9 cellular contexts compared by ENCODE assay signal in the genomic region with DNA sequence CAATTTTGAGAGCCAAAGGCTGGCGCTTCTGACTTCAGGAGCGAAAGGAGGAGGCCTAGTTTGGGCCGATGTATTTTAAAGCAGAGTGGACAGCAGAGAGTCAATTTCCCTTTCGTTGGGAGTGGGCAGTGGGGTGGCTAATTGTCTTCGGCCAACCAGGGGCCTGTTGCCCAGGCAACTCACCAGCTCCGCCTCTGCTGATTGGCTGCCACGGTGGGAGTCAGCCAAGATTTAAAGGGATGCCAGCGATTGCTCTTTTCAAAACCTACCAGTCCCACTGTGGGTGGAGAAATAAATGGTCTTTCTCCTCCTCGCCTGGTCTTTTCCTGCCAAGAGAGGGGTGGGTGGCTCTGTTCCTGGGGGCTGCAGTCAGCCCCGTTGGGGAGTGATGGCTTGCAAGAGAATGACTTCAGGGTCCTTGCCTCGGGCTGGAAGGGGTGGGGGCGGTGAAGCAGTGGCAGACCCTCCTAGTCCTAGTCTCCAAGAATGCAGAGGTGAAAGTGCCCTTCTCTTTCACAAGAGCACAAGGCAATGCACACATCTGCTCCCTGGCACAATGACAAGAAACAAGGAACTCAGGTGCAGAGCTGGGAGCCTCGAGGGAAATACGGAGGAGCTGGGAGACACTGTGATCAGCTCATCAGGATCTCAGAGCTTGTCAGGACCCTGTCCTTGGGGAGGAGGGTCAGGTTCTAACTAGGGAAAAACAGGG. TPM values are rescaled to one million over a fixed set of nuclear protein-coding genes. Genes with fewer than 3 reads are reported as not detected.
DNase-seq lines count a peak whose midpoint lies in the region; ATAC-seq, FAIRE-seq and TF ChIP-seq lines count a peak whose summit lies in the region.
"Had no signal": no experiment of that assay in that cellular context is flagged by ENCODE, and none has a peak within 500 bp of the region (broad histone marks: within the 10 kb centered on the region; RNA-seq: fewer than 3 reads in every experiment).

No MANE protein-coding gene starts in this region.

- no peak overlapping the region for H3K23ac ChIP-seq in mesendoderm (ENCODE audit: low read length)

- no peak overlapping the region for H3K56ac ChIP-seq in mesendoderm (ENCODE audit: low read length)

- intact Hi-C loops in natural killer cell (cut with micrococcal nuclease) = loop anchor here (1.0 to 5.0 kb wide), 2 partner anchors 50 to 196 kb away; no protein-coding TSS in a partner anchor
- intact Hi-C loops in activated T-helper 1 cell treated with anti-CD3 and anti-CD28 coated beads, Interleukin-12 subunit alpha, Interleukin-12 subunit beta, Interleukin-2, Interleukin-4 antibody, amounts not matched to agents 30 ng/mL and 10 ng/mL and 1 ng/mL, durations not matched to agents 14 hours and 24 hours and 36 hours (cut with micrococcal nuclease) = loop anchor here (1.0 to 5.0 kb wide), 2 partner anchors 50 to 54 kb away; no protein-coding TSS in a partner anchor

- H3K36me3 Mint-ChIP-seq in activated naive CD8-positive, alpha-beta T cell treated with anti-CD3 and anti-CD28 coated beads for 36 hours = no peaks in the 10 kb centered on the region
- no peaks in the 10 kb centered on the region for H3K36me3 Mint-ChIP-seq in natural killer cell
- H3K36me3 Mint-ChIP-seq in activated T-helper 1 cell treated with anti-CD3 and anti-CD28 coated beads, Interleukin-12 subunit alpha, Interleukin-12 subunit beta, Interleukin-2, Interleukin-4 antibody, amounts not matched to agents 30 ng/mL and 10 ng/mL and 1 ng/mL, durations not matched to agents 14 hours and 24 hours and 36 hours (ENCODE audit: low read depth) = no peaks in the 10 kb centered on the region

- H3K4me1 Mint-ChIP-seq in activated naive CD8-positive, alpha-beta T cell treated with anti-CD3 and anti-CD28 coated beads for 36 hours = peaks cover 4% of the 10 kb centered on the region
- peaks cover 2 to 7% of the 10 kb centered on the region in 2 donors for H3K4me1 Mint-ChIP-seq in natural killer cell
- no peaks in the 10 kb centered on the region for H3K4me1 Mint-ChIP-seq in activated T-helper 1 cell treated with anti-CD3 and anti-CD28 coated beads, Interleukin-12 subunit alpha, Interleukin-12 subunit beta, Interleukin-2, Interleukin-4 antibody, amounts not matched to agents 30 ng/mL and 10 ng/mL and 1 ng/mL, durations not matched to agents 14 hours and 24 hours and 36 hours (ENCODE audit: low read depth)

- no peak overlapping the region for H3K9ac ChIP-seq in mesendoderm (ENCODE audit: low read length)

- H3K36me3 ChIP-seq in mesendoderm (ENCODE audit: control insufficient read depth, insufficient read depth, low read length) = no peaks in the 10 kb centered on the region
- H3K36me3 ChIP-seq in small intestine (ENCODE audit: control insufficient read depth in 2 of 2, insufficient read depth in 2 of 2, low read length in 2 of 2) = no peaks in the 10 kb centered on the region

- no peak overlapping the region for H2BK15ac ChIP-seq in mesendoderm (replicated peaks; ENCODE audit: low read depth)

- H3K4me1 ChIP-seq in mesendoderm (ENCODE audit: control insufficient read depth, low read depth, low read length) = no peaks in the 10 kb centered on the region
- no peaks in the 10 kb centered on the region for H3K4me1 ChIP-seq in small intestine (ENCODE audit: control insufficient read depth in 2 of 2, insufficient read depth in 1 of 2, low read depth in 1 of 2, low read length in 1 of 2)

- TF ChIP-seq CTCF in C4-2B (conservative IDR thresholded peaks at IDR 0.05) = no peak
- TF ChIP-seq CTCF in natural killer cell (IDR thresholded peaks at IDR 0.05) = no peak

- H3K18ac ChIP-seq in mesendoderm (ENCODE audit: low read length) = no peak overlapping the region

- H2AK5ac ChIP-seq in mesendoderm (ENCODE audit: low read length) = no peak overlapping the region

- H3K27ac Mint-ChIP-seq in activated naive CD8-positive, alpha-beta T cell treated with anti-CD3 and anti-CD28 coated beads for 36 hours = no peak overlapping the region
- no peak overlapping the region for H3K27ac Mint-ChIP-seq in natural killer cell
- no peak overlapping the region for H3K27ac Mint-ChIP-seq in activated T-helper 1 cell treated with anti-CD3 and anti-CD28 coated beads, Interleukin-12 subunit alpha, Interleukin-12 subunit beta, Interleukin-2, Interleukin-4 antibody, amounts not matched to agents 30 ng/mL and 10 ng/mL and 1 ng/mL, durations not matched to agents 14 hours and 24 hours and 36 hours

- no CpG with 5 or more reads among the region's 14 CpGs for WGBS in mesendoderm (ENCODE audit: extremely low coverage, insufficient coverage, low lambda C conversion rate)
- 45 to 52% (median 47%) methylated on average over 14 of the region's 14 CpGs for WGBS in small intestine, 3 donors

- H3K9me3 ChIP-seq in small intestine (ENCODE audit: control insufficient read depth, low read depth) = no peaks in the 10 kb centered on the region

- no peak overlapping the region for H3K4me3 Mint-ChIP-seq in activated naive CD8-positive, alpha-beta T cell treated with anti-CD3 and anti-CD28 coated beads for 36 hours
- H3K4me3 Mint-ChIP-seq in natural killer cell = no peak overlapping the region
- no peak overlapping the region for H3K4me3 Mint-ChIP-seq in activated T-helper 1 cell treated with anti-CD3 and anti-CD28 coated beads, Interleukin-12 subunit alpha, Interleukin-12 subunit beta, Interleukin-2, Interleukin-4 antibody, amounts not matched to agents 30 ng/mL and 10 ng/mL and 1 ng/mL, durations not matched to agents 14 hours and 24 hours and 36 hours
- H3K4me3 Mint-ChIP-seq: stimulated activated naive CD8-positive, alpha-beta T cell treated with anti-CD3 and anti-CD28 coated beads, Interleukin-15, Interleukin-2, amounts not matched to agents 100 ng/mL and 50 ng/mL, for 24 hours had no signal

- ATAC-seq in natural killer cell = no peak

- DNase-seq in NCI-H2171 (lab: John Stamatoyannopoulos, UW) (peak; percentile 81), cerebellar nuclear complex (lab: John Stamatoyannopoulos, UW) (peak; percentile 28 to 87), mesendoderm (peak; percentile 53), natural killer cell (no peak), small intestine (no peak)
- DNase-seq in activated naive CD8-positive, alpha-beta T cell treated with anti-CD3 and anti-CD28 coated beads for 36 hours = no peak
- DNase-seq in activated T-helper 1 cell treated with anti-CD3 and anti-CD28 coated beads, Interleukin-12 subunit alpha, Interleukin-12 subunit beta, Interleukin-2, Interleukin-4 antibody, amounts not matched to agents 30 ng/mL and 10 ng/mL and 1 ng/mL, durations not matched to agents 14 hours and 24 hours and 36 hours (ENCODE audit: low spot score) = no peak

- no peak for FAIRE-seq in small intestine (lab: Jason Lieb, UNC)

- H3K4ac ChIP-seq in mesendoderm (ENCODE audit: low read depth, low read length) = no peak overlapping the region

- H3K27me3 ChIP-seq in mesendoderm (ENCODE audit: insufficient read depth, low read length, poor library complexity) (no peaks in the 10 kb centered on the region), small intestine (ENCODE audit: control insufficient read depth in 2 of 2, insufficient read depth in 2 of 2, low read length in 2 of 2) (no peaks in the 10 kb centered on the region)

- no peaks in the 10 kb centered on the region for H3K27me3 Mint-ChIP-seq in activated naive CD8-positive, alpha-beta T cell treated with anti-CD3 and anti-CD28 coated beads for 36 hours
- peaks cover under 1 to 1% of the 10 kb centered on the region in 2 donors for H3K27me3 Mint-ChIP-seq in natural killer cell (ENCODE audit: low read depth in 2 of 2)
- H3K27me3 Mint-ChIP-seq in activated T-helper 1 cell treated with anti-CD3 and anti-CD28 coated beads, Interleukin-12 subunit alpha, Interleukin-12 subunit beta, Interleukin-2, Interleukin-4 antibody, amounts not matched to agents 30 ng/mL and 10 ng/mL and 1 ng/mL, durations not matched to agents 14 hours and 24 hours and 36 hours (ENCODE audit: insufficient read depth) = no peaks in the 10 kb centered on the region
- H3K27me3 Mint-ChIP-seq: stimulated activated naive CD8-positive, alpha-beta T cell treated with anti-CD3 and anti-CD28 coated beads, Interleukin-15, Interleukin-2, amounts not matched to agents 100 ng/mL and 50 ng/mL, for 24 hours had no signal

- no peak overlapping the region for H4K5ac ChIP-seq in mesendoderm (ENCODE audit: low read length)

- H3K79me1 ChIP-seq in mesendoderm (ENCODE audit: low read length) = no peaks in the 10 kb centered on the region

- H3K9me3 Mint-ChIP-seq in activated naive CD8-positive, alpha-beta T cell treated with anti-CD3 and anti-CD28 coated beads for 36 hours = no peaks in the 10 kb centered on the region
- no peaks in the 10 kb centered on the region for H3K9me3 Mint-ChIP-seq in natural killer cell
- no peaks in the 10 kb centered on the region for H3K9me3 Mint-ChIP-seq in activated T-helper 1 cell treated with anti-CD3 and anti-CD28 coated beads, Interleukin-12 subunit alpha, Interleukin-12 subunit beta, Interleukin-2, Interleukin-4 antibody, amounts not matched to agents 30 ng/mL and 10 ng/mL and 1 ng/mL, durations not matched to agents 14 hours and 24 hours and 36 hours
- H3K9me3 Mint-ChIP-seq: stimulated activated naive CD8-positive, alpha-beta T cell treated with anti-CD3 and anti-CD28 coated beads, Interleukin-15, Interleukin-2, amounts not matched to agents 100 ng/mL and 50 ng/mL, for 24 hours had no signal

- H3K4me2 ChIP-seq in mesendoderm (ENCODE audit: low read length) = no peak overlapping the region

- no peaks in the 10 kb centered on the region for H3K79me2 ChIP-seq in mesendoderm (ENCODE audit: control insufficient read depth, insufficient read depth, low read length)

- no peak overlapping the region for H4K8ac ChIP-seq in mesendoderm (ENCODE audit: low read depth, low read length)

- no peak overlapping the region for H2BK5ac ChIP-seq in mesendoderm (ENCODE audit: low read length)

- no peak overlapping the region for H2BK120ac ChIP-seq in mesendoderm (ENCODE audit: low read depth, low read length)

- H3K4me3 ChIP-seq in mesendoderm (ENCODE audit: low read length) (no peak overlapping the region), small intestine (ENCODE audit: low read depth in 1 of 2, low read length in 2 of 2) (no peak overlapping the region)

- H3K27ac ChIP-seq in C4-2B (peak overlapping the region; percentile 68; the same call in 1 of the 2 replicates), mesendoderm (ENCODE audit: low read depth, low read length) (no peak overlapping the region), small intestine (ENCODE audit: low read depth in 1 of 2, low read length in 1 of 2) (no peak overlapping the region)

RNA-seq across cellular contexts. Expression of a gene that starts 37.7 kb away (rescaled TPM):
- 1.3 TPM for polyA plus RNA-seq in mesendoderm (2013, experiment 1 of 2)
- polyA plus RNA-seq in mesendoderm (2013, experiment 2 of 2) = 1.2 TPM
- 1 to 10 TPM; 1.3 to 1.9 TPM for total RNA-seq in activated naive CD8-positive, alpha-beta T cell treated with anti-CD3 and anti-CD28 coated beads for 36 hours
- total RNA-seq in natural killer cell = not detected
- total RNA-seq in activated T-helper 1 cell treated with anti-CD3 and anti-CD28 coated beads, Interleukin-12 subunit alpha, Interleukin-12 subunit beta, Interleukin-2, Interleukin-4 antibody, amounts not matched to agents 30 ng/mL and 10 ng/mL and 1 ng/mL, durations not matched to agents 14 hours and 24 hours and 36 hours = 0.10 and 0.34 TPM in 2 replicates
- under 1 TPM in 2 of 3 donors, not detected in 1; 0.16 to 0.81 TPM for polyA plus RNA-seq in small intestine

RNA-seq across cellular contexts. Expression of a gene that starts 41.3 kb away (rescaled TPM):
- polyA plus RNA-seq in mesendoderm (2013, experiment 1 of 2) = 1.9 TPM
- 1.7 TPM for polyA plus RNA-seq in mesendoderm (2013, experiment 2 of 2)
- 1 to 10 TPM; 1.1 TPM for total RNA-seq in activated naive CD8-positive, alpha-beta T cell treated with anti-CD3 and anti-CD28 coated beads for 36 hours
- total RNA-seq in natural killer cell = 1 to 10 TPM; 1.7 to 4.2 (median 4.0) TPM
- total RNA-seq in activated T-helper 1 cell treated with anti-CD3 and anti-CD28 coated beads, Interleukin-12 subunit alpha, Interleukin-12 subunit beta, Interleukin-2, Interleukin-4 antibody, amounts not matched to agents 30 ng/mL and 10 ng/mL and 1 ng/mL, durations not matched to agents 14 hours and 24 hours and 36 hours = 0.29 TPM in 2 replicates
- 1 to 10 TPM in 2 of 3 donors, under 1 TPM in 1; 0.45 to 4.8 (median 4.3) TPM for polyA plus RNA-seq in small intestine

RNA-seq across cellular contexts. Expression of a gene that starts 51.7 kb away (rescaled TPM):
- polyA plus RNA-seq in mesendoderm (2013, experiment 1 of 2) = 0.03 TPM
- not detected for polyA plus RNA-seq in mesendoderm (2013, experiment 2 of 2)
- total RNA-seq in activated naive CD8-positive, alpha-beta T cell treated with anti-CD3 and anti-CD28 coated beads for 36 hours = 1 to 10 TPM in 1 of 2 experiments, under 1 TPM in 1; 0.16 to 1.0 TPM
- not detected for total RNA-seq in natural killer cell
- 0.16 and 0.17 TPM in 2 replicates for total RNA-seq in activated T-helper 1 cell treated with anti-CD3 and anti-CD28 coated beads, Interleukin-12 subunit alpha, Interleukin-12 subunit beta, Interleukin-2, Interleukin-4 antibody, amounts not matched to agents 30 ng/mL and 10 ng/mL and 1 ng/mL, durations not matched to agents 14 hours and 24 hours and 36 hours
- under 1 TPM in 1 of 3 donors, not detected in 2; 0.19 TPM for polyA plus RNA-seq in small intestine

Comparison
In these comparisons a context has a peak if more than half of its experiments do, and no peak if none do; other contexts are left out.
1. DNase-seq: peak in NCI-H2171 (single experiment), cerebellar nuclear complex (2 of 2) and mesendoderm (single experiment); none in activated naive CD8-positive, alpha-beta T cell treated with anti-CD3 and anti-CD28 coated beads for 36 hours (single experiment), natural killer cell (single experiment), activated T-helper 1 cell treated with anti-CD3 and anti-CD28 coated beads, Interleukin-12 subunit alpha, Interleukin-12 subunit beta, Interleukin-2, Interleukin-4 antibody, amounts not matched to agents 30 ng/mL and 10 ng/mL and 1 ng/mL, durations not matched to agents 14 hours and 24 hours and 36 hours (single experiment) and small intestine (single experiment).